In the genomic region with DNA sequence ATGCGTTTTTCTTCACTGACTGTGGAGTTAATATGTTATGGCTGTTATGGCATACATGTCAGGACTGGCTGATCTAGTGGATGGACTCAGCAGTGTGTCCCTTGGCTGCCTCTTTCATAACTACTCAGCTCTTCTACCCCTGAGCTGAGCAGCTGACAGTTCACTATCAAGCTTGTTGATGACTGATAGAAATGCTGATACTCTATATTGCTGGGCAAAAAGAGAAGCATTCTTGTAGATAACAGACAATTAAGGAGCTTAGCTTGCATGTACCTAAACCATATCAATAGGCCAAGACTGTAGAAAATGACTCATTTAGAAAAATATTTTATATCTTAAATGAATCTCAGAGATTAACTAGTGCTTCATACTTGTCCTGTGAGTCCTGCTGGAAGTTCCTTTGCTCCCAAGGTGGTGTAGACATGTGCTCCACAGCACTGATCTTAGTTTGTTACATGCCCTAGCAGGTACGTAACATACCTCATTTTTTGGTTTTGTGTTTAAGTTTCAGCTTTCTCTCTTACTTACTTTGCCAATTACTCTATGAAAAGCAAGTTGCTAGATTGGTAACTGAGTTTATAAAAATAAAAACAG, we compare ENCODE assay signal across 2 cellular contexts.
TF ChIP-seq lines count a peak whose summit lies in the region.

No MANE protein-coding gene starts in this region.

TF ChIP-seq in SK-N-SH, 30 proteins besides CTCF, POLR2A, EP300 and RAD21 (continued from another document):
- TF ChIP-seq, protein P1, sequence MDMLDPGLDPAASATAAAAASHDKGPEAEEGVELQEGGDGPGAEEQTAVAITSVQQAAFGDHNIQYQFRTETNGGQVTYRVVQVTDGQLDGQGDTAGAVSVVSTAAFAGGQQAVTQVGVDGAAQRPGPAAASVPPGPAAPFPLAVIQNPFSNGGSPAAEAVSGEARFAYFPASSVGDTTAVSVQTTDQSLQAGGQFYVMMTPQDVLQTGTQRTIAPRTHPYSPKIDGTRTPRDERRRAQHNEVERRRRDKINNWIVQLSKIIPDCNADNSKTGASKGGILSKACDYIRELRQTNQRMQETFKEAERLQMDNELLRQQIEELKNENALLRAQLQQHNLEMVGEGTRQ (IDR thresholded peaks at IDR 0.05; ENCODE audit: borderline replicate concordance, low read depth, low read length), result no peak
- TF ChIP-seq ELF1 (IDR thresholded peaks at IDR 0.05) (no peak), NRF1 (IDR thresholded peaks at IDR 0.05; ENCODE audit: low read depth, low read length) (no peak), CHD2 (IDR thresholded peaks at IDR 0.05; ENCODE audit: low read length, partially characterized antibody) (no peak), TCF12 (IDR thresholded peaks at IDR 0.05) (0 out of 2 replicates have a peak, but pooled peaks have one; percentile 9), MXI1 (IDR thresholded peaks at IDR 0.05; ENCODE audit: low read depth, low read length) (no peak), FOXM1 (IDR thresholded peaks at IDR 0.05; ENCODE audit: low read depth) (no peak), GABPA (IDR thresholded peaks at IDR 0.05; ENCODE audit: low read depth) (no peak)
- TF ChIP-seq, protein P2, sequence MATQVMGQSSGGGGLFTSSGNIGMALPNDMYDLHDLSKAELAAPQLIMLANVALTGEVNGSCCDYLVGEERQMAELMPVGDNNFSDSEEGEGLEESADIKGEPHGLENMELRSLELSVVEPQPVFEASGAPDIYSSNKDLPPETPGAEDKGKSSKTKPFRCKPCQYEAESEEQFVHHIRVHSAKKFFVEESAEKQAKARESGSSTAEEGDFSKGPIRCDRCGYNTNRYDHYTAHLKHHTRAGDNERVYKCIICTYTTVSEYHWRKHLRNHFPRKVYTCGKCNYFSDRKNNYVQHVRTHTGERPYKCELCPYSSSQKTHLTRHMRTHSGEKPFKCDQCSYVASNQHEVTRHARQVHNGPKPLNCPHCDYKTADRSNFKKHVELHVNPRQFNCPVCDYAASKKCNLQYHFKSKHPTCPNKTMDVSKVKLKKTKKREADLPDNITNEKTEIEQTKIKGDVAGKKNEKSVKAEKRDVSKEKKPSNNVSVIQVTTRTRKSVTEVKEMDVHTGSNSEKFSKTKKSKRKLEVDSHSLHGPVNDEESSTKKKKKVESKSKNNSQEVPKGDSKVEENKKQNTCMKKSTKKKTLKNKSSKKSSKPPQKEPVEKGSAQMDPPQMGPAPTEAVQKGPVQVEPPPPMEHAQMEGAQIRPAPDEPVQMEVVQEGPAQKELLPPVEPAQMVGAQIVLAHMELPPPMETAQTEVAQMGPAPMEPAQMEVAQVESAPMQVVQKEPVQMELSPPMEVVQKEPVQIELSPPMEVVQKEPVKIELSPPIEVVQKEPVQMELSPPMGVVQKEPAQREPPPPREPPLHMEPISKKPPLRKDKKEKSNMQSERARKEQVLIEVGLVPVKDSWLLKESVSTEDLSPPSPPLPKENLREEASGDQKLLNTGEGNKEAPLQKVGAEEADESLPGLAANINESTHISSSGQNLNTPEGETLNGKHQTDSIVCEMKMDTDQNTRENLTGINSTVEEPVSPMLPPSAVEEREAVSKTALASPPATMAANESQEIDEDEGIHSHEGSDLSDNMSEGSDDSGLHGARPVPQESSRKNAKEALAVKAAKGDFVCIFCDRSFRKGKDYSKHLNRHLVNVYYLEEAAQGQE (IDR thresholded peaks at IDR 0.05; ENCODE audit: low read depth, low read length), result no peak
- TF ChIP-seq, protein P3, sequence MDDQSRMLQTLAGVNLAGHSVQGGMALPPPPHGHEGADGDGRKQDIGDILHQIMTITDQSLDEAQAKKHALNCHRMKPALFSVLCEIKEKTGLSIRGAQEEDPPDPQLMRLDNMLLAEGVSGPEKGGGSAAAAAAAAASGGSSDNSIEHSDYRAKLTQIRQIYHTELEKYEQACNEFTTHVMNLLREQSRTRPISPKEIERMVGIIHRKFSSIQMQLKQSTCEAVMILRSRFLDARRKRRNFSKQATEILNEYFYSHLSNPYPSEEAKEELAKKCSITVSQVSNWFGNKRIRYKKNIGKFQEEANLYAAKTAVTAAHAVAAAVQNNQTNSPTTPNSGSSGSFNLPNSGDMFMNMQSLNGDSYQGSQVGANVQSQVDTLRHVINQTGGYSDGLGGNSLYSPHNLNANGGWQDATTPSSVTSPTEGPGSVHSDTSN (IDR thresholded peaks at IDR 0.05), result peak; percentile 7; the same call in 1 of the 2 replicates

TF ChIP-seq in SK-N-SH treated with all-trans-retinoic acid at 6 μM for 48 hours, 23 proteins besides CTCF, POLR2A, EP300 and RAD21 (continued from another document):
- TF ChIP-seq, protein P4, sequence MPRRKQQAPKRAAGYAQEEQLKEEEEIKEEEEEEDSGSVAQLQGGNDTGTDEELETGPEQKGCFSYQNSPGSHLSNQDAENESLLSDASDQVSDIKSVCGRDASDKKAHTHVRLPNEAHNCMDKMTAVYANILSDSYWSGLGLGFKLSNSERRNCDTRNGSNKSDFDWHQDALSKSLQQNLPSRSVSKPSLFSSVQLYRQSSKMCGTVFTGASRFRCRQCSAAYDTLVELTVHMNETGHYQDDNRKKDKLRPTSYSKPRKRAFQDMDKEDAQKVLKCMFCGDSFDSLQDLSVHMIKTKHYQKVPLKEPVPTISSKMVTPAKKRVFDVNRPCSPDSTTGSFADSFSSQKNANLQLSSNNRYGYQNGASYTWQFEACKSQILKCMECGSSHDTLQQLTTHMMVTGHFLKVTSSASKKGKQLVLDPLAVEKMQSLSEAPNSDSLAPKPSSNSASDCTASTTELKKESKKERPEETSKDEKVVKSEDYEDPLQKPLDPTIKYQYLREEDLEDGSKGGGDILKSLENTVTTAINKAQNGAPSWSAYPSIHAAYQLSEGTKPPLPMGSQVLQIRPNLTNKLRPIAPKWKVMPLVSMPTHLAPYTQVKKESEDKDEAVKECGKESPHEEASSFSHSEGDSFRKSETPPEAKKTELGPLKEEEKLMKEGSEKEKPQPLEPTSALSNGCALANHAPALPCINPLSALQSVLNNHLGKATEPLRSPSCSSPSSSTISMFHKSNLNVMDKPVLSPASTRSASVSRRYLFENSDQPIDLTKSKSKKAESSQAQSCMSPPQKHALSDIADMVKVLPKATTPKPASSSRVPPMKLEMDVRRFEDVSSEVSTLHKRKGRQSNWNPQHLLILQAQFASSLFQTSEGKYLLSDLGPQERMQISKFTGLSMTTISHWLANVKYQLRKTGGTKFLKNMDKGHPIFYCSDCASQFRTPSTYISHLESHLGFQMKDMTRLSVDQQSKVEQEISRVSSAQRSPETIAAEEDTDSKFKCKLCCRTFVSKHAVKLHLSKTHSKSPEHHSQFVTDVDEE (CRISPR knock-in tag; IDR thresholded peaks at IDR 0.05), result no peak
- TF ChIP-seq TOX (CRISPR knock-in tag; IDR thresholded peaks at IDR 0.05; ENCODE audit: borderline replicate concordance) (no peak), ZNF70 (CRISPR knock-in tag; IDR thresholded peaks at IDR 0.05) (no peak), RARB (CRISPR knock-in tag; IDR thresholded peaks at IDR 0.05) (no peak), ARNTL (CRISPR knock-in tag; IDR thresholded peaks at IDR 0.05; ENCODE audit: borderline replicate concordance, low read depth) (no peak)
- TF ChIP-seq, protein P5, sequence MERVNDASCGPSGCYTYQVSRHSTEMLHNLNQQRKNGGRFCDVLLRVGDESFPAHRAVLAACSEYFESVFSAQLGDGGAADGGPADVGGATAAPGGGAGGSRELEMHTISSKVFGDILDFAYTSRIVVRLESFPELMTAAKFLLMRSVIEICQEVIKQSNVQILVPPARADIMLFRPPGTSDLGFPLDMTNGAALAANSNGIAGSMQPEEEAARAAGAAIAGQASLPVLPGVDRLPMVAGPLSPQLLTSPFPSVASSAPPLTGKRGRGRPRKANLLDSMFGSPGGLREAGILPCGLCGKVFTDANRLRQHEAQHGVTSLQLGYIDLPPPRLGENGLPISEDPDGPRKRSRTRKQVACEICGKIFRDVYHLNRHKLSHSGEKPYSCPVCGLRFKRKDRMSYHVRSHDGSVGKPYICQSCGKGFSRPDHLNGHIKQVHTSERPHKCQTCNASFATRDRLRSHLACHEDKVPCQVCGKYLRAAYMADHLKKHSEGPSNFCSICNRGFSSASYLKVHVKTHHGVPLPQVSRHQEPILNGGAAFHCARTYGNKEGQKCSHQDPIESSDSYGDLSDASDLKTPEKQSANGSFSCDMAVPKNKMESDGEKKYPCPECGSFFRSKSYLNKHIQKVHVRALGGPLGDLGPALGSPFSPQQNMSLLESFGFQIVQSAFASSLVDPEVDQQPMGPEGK (CRISPR knock-in tag; IDR thresholded peaks at IDR 0.05; ENCODE audit: borderline replicate concordance), result no peak
